In genomic region chr3:197950661-197951029, GRCh38 we compare ENCODE assay signal across 8 cellular contexts. TPM values are rescaled to one million over a fixed set of nuclear protein-coding genes. Genes with fewer than 3 reads are reported as not detected.
DNase-seq lines count a peak whose midpoint lies in the region; ATAC-seq and TF ChIP-seq lines count a peak whose summit lies in the region.

No MANE protein-coding gene starts in this region.

- no peak for TF ChIP-seq CTCF in MCF 10A (IDR thresholded peaks at IDR 0.05; ENCODE audit: unreplicated experiment)

- H3K4me1 Mint-ChIP-seq in MCF 10A (ENCODE audit: insufficient read depth, unreplicated experiment): peaks cover 22% of the 10 kb centered on the region

- intact Hi-C loops in MCF 10A (cut with micrococcal nuclease): no loop called here

- H3K4me3 ChIP-seq in mononuclear cell (ENCODE audit: low read length): peak overlapping the region; percentile 99

- H3K9me3 ChIP-seq in mononuclear cell (ENCODE audit: low read depth, low read length): no peaks in the 10 kb centered on the region

- H3K36me3 Mint-ChIP-seq in MCF 10A (ENCODE audit: insufficient read depth, unreplicated experiment): peaks cover 59% of the 10 kb centered on the region

- H3K4me1 ChIP-seq in mononuclear cell (ENCODE audit: insufficient read depth, low read length): peaks cover 38% of the 10 kb centered on the region

- no peaks in the 10 kb centered on the region for H3K27me3 ChIP-seq in mononuclear cell (ENCODE audit: insufficient read depth, low read length)

- DNase-seq in stimulated activated CD4-positive, alpha-beta T cell treated with anti-CD3 and anti-CD28 coated beads, Interleukin-15, amount 100 ng/mL, for 24 hours: peak; percentile 7
- DNase-seq in stimulated activated CD4-positive, alpha-beta T cell treated with anti-CD3 and anti-CD28 coated beads, Interleukin-12 subunit alpha, Interleukin-12 subunit beta, amount 100 ng/mL, for 4 hours: no peak
- no peak for DNase-seq in MCF 10A (ENCODE audit: unreplicated experiment)
- no peak for DNase-seq in medulla oblongata (ENCODE audit: extremely low spot score)
- DNase-seq in NCI-H1092 (lab: John Stamatoyannopoulos, UW): no peak

- no peak for ATAC-seq in HG03097 (IDR thresholded peaks at IDR 0.05; ENCODE audit: low FRiP score, unreplicated experiment)
- ATAC-seq in GM18868 (IDR thresholded peaks at IDR 0.05; ENCODE audit: unreplicated experiment): no peak

- no peaks in the 10 kb centered on the region for H3K27me3 Mint-ChIP-seq in MCF 10A (ENCODE audit: insufficient read depth, unreplicated experiment)

- peak overlapping the region; percentile 100 for H3K27ac Mint-ChIP-seq in MCF 10A (ENCODE audit: low read depth, unreplicated experiment)

- no TSS peak for BruUV-seq in MCF 10A (replicated peaks; lab: Mats Ljungman, UMichigan)

- H3K4me3 Mint-ChIP-seq in MCF 10A (ENCODE audit: unreplicated experiment): peak overlapping the region; percentile 96

- H3K9me3 Mint-ChIP-seq in MCF 10A (ENCODE audit: unreplicated experiment): no peaks in the 10 kb centered on the region

- CTCF ChIA-PET in MCF 10A (lab: Yijun Ruan, JAX): interaction anchor here (0.6 to 0.7 kb wide), 3 partner anchors 9 to 180 kb away, joined by 3 read pairs; no protein-coding TSS in a partner anchor

- POLR2A ChIA-PET in MCF 10A (lab: Yijun Ruan, JAX): interaction anchor here (0.6 to 2.7 kb wide), 11 partner anchors 8 to 200 kb away, joined by 3 to 45 read pairs (median 5); partner anchors contain the start of genes FYTTD1 and LMLN

RNA-seq across cellular contexts. Expression of gene RPL35A, which starts 0.7 kb away (rescaled TPM):
- total RNA-seq in MCF 10A (2022) (1,642 and 1,967 TPM in 2 replicates), mononuclear cell (997 TPM)

RNA-seq across cellular contexts. Expression of gene LMLN, which starts 9.4 kb away (rescaled TPM):
- 8.0 and 11.2 TPM in 2 replicates for total RNA-seq in MCF 10A (2022)
- total RNA-seq in mononuclear cell: 3.4 TPM
